ENCODE assay signal across 14 cellular contexts in the genomic region with DNA sequence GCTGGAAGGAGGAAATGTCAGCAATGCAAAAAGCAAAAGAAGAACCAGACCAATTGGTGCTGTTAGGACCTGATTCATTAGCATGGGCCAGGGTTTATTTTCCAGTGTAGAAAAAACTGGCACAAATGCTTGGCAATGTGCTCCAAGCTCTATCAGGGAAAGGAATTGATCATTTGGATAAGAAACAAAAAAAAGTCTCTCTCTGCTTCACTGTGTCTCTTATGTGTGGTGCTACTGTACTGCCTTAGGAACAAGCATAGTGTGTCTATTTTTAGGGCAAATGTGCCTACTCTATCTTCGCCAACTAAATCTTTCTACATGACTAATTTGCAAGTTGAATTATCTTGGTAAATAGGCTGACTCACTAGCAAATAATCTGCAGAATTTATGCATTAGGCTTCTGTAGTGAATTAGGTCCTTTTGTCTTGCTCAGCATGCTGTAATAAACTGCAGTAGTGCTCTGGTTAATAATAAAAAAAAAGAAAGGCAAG.
A peak's percentile ranks its signal among the peaks of the same experiment; 100 is the strongest.
DNase-seq lines count a peak whose midpoint lies in the region; ATAC-seq and TF ChIP-seq lines count a peak whose summit lies in the region.
"Had no signal": no experiment of that assay in that cellular context is flagged by ENCODE, and none has a peak within 500 bp of the region (broad histone marks: within the 10 kb centered on the region; RNA-seq: fewer than 3 reads in every experiment).

No MANE protein-coding gene starts in this region.

- peak; percentile 61 for ATAC-seq in left ventricle myocardium superior
- no peak for ATAC-seq in activated CD8-positive, alpha-beta T cell treated with anti-CD3 and anti-CD28 coated beads, Interleukin-2, amount 10 ng/mL, durations not matched to agents 7 days and 5 days
- no peak for ATAC-seq in gastroesophageal sphincter
- ATAC-seq: activated T-cell treated with anti-CD3 and anti-CD28 coated beads, Interleukin-2, amount 50 U/mL, for 4 hours had no signal

- TF ChIP-seq EP300 in gastroesophageal sphincter (IDR thresholded peaks at IDR 0.05), result no peak

- H3K36me3 ChIP-seq in right atrium auricular region (no peaks in the 10 kb centered on the region), gastroesophageal sphincter (no peaks in the 10 kb centered on the region)
- H3K36me3 ChIP-seq: upper lobe of left lung had no signal

- H3K36me3 Mint-ChIP-seq in activated CD8-positive, alpha-beta T cell treated with anti-CD3 and anti-CD28 coated beads, Interleukin-2, amount 10 ng/mL, durations not matched to agents 7 days and 5 days (ENCODE audit: low read depth), result no peaks in the 10 kb centered on the region

- in situ Hi-C loops in astrocyte of the spinal cord (cut with HindIII; ENCODE audit: low sequenced_read_pairs), result no loop called here

- no peak overlapping the region for H3K4me3 Mint-ChIP-seq in activated CD8-positive, alpha-beta T cell treated with anti-CD3 and anti-CD28 coated beads, Interleukin-2, amount 10 ng/mL, durations not matched to agents 7 days and 5 days
- H3K4me3 Mint-ChIP-seq: activated T-cell treated with anti-CD3 and anti-CD28 coated beads, Interleukin-2, amount 50 U/mL, for 4 hours had no signal

- H3K9me3 ChIP-seq in right atrium auricular region (no peaks in the 10 kb centered on the region), gastroesophageal sphincter (no peaks in the 10 kb centered on the region)
- H3K9me3 ChIP-seq: upper lobe of left lung had no signal

- no peaks in the 10 kb centered on the region for H3K9me3 Mint-ChIP-seq in activated CD8-positive, alpha-beta T cell treated with anti-CD3 and anti-CD28 coated beads, Interleukin-2, amount 10 ng/mL, durations not matched to agents 7 days and 5 days (ENCODE audit: insufficient read depth)

- POLR2A ChIA-PET in activated CD8-positive, alpha-beta T cell treated with anti-CD3 and anti-CD28 coated beads, Interleukin-2, amount 10 ng/mL, durations not matched to agents 7 days and 5 days (lab: Charles Lee), result no interaction called here

- intact Hi-C loops in left ventricle myocardium superior (cut with micrococcal nuclease), result no loop called here

- no peak overlapping the region for H3K27ac ChIP-seq in right atrium auricular region
- no peak overlapping the region for H3K27ac ChIP-seq in gastroesophageal sphincter
- H3K27ac ChIP-seq: parathyroid adenoma, upper lobe of left lung had no signal

- WGBS in gastroesophageal sphincter (ENCODE audit: low coverage in 1 of 2), 2 donors, result 25 to 36% methylated on average over 1 of the region's 1 CpG

- no peaks in the 10 kb centered on the region for H3K4me1 Mint-ChIP-seq in activated CD8-positive, alpha-beta T cell treated with anti-CD3 and anti-CD28 coated beads, Interleukin-2, amount 10 ng/mL, durations not matched to agents 7 days and 5 days (ENCODE audit: low read depth)

- DNase-seq in left ventricle myocardium superior (no peak), right atrium auricular region (ENCODE audit: low spot score) (no peak), astrocyte of the spinal cord (ENCODE audit: low read depth, low spot score) (peak; percentile 65), inferior parietal cortex (ENCODE audit: extremely low spot score) (peak; percentile 64), NCI-H2196 (lab: John Stamatoyannopoulos, UW; ENCODE audit: unreplicated experiment) (no peak), EL (no peak)
- DNase-seq in activated CD8-positive, alpha-beta T cell treated with anti-CD3 and anti-CD28 coated beads, Interleukin-2, amount 10 ng/mL, durations not matched to agents 7 days and 5 days, result no peak
- DNase-seq: activated CD4-positive, alpha-beta T cell treated with anti-CD3 and anti-CD28 coated beads for 1 hour; activated T-cell treated with anti-CD3 and anti-CD28 coated beads, Interleukin-2, amount 50 U/mL, for 4 hours; effector CD8-positive, alpha-beta T cell; stimulated activated CD4-positive, alpha-beta T cell treated with anti-CD3 and anti-CD28 coated beads, Interleukin-1b, Interleukin-23, amount 100 ng/mL, for 48 hours; upper lobe of left lung had no signal

- H3K4me1 ChIP-seq in right atrium auricular region (no peaks in the 10 kb centered on the region), gastroesophageal sphincter (peaks cover 0 to 12% (median 0%) of the 10 kb centered on the region in 3 donors)
- H3K4me1 ChIP-seq: parathyroid adenoma, upper lobe of left lung had no signal

- CTCF ChIA-PET in activated CD8-positive, alpha-beta T cell treated with anti-CD3 and anti-CD28 coated beads, Interleukin-2, amount 10 ng/mL, durations not matched to agents 7 days and 5 days (lab: Charles Lee), result no interaction called here

- H3K4me3 ChIP-seq in right atrium auricular region (no peak overlapping the region), astrocyte of the spinal cord (ENCODE audit: low read depth, low read length) (no peak overlapping the region), gastroesophageal sphincter (no peak overlapping the region)
- H3K4me3 ChIP-seq: upper lobe of left lung had no signal

- H3K27me3 ChIP-seq in right atrium auricular region (no peaks in the 10 kb centered on the region), gastroesophageal sphincter (no peaks in the 10 kb centered on the region)
- H3K27me3 ChIP-seq: upper lobe of left lung had no signal

- no peak for TF ChIP-seq CTCF in right atrium auricular region (IDR thresholded peaks at IDR 0.05)
- TF ChIP-seq CTCF in astrocyte of the spinal cord (IDR thresholded peaks at IDR 0.05; ENCODE audit: low read depth, low read length), result no peak
- TF ChIP-seq CTCF in gastroesophageal sphincter (IDR thresholded peaks at IDR 0.05), result no peak

- TF ChIP-seq POLR2A in gastroesophageal sphincter (IDR thresholded peaks at IDR 0.05), result no peak

- H3K27ac Mint-ChIP-seq in activated CD8-positive, alpha-beta T cell treated with anti-CD3 and anti-CD28 coated beads, Interleukin-2, amount 10 ng/mL, durations not matched to agents 7 days and 5 days, result no peak overlapping the region

- no peaks in the 10 kb centered on the region for H3K27me3 Mint-ChIP-seq in activated CD8-positive, alpha-beta T cell treated with anti-CD3 and anti-CD28 coated beads, Interleukin-2, amount 10 ng/mL, durations not matched to agents 7 days and 5 days (ENCODE audit: low read depth)

Comparison
In these comparisons a context has a peak if more than half of its experiments do, and no peak if none do; other contexts are left out.
1. DNase-seq: peak in astrocyte of the spinal cord (single experiment) and inferior parietal cortex (single experiment); none in left ventricle myocardium superior (single experiment), right atrium auricular region (single experiment), NCI-H2196 (single experiment), activated CD8-positive, alpha-beta T cell treated with anti-CD3 and anti-CD28 coated beads, Interleukin-2, amount 10 ng/mL, durations not matched to agents 7 days and 5 days (single experiment) and EL (single experiment).